Comparison of ENCODE assay signal across 1 cellular context in genomic region chr5:63963080-63963735, GRCh38.
TF ChIP-seq lines count a peak whose summit lies in the region.

No MANE protein-coding gene starts in this region.

TF ChIP-seq in HepG2, 621 proteins besides CTCF, POLR2A, EP300 and RAD21 (continued from another document and continues in another):
- TF ChIP-seq ZHX2 (IDR thresholded peaks at IDR 0.05; ENCODE audit: low read depth) (no peak), ZHX2 (CRISPR knock-in tag; IDR thresholded peaks at IDR 0.05; ENCODE audit: borderline replicate concordance) (peak; percentile 67; the same call in 1 of the 2 replicates), RBFOX2 (IDR thresholded peaks at IDR 0.05; ENCODE audit: low read depth, low read length) (no peak), PHB2 (IDR thresholded peaks at IDR 0.05; ENCODE audit: partially characterized antibody) (no peak), ZSCAN20 (CRISPR knock-in tag; IDR thresholded peaks at IDR 0.05; ENCODE audit: borderline replicate concordance) (0 out of 2 replicates have a peak, but pooled peaks have one; percentile 41), ZBTB14 (CRISPR knock-in tag; IDR thresholded peaks at IDR 0.05) (no peak), ZBTB40 (IDR thresholded peaks at IDR 0.05) (no peak), ZBTB40 (CRISPR knock-in tag; IDR thresholded peaks at IDR 0.05) (no peak), ZNF740 (CRISPR knock-in tag; IDR thresholded peaks at IDR 0.05) (no peak), HMG20B (CRISPR knock-in tag; conservative IDR thresholded peaks at IDR 0.05) (no peak), ZNF430 (CRISPR knock-in tag; IDR thresholded peaks at IDR 0.05) (no peak), ADNP (CRISPR knock-in tag; IDR thresholded peaks at IDR 0.05) (no peak), ZBTB46 (CRISPR knock-in tag; IDR thresholded peaks at IDR 0.05; ENCODE audit: borderline replicate concordance) (no peak), IRF9 (CRISPR knock-in tag; IDR thresholded peaks at IDR 0.05; ENCODE audit: borderline replicate concordance) (no peak), KLF11 (CRISPR knock-in tag; IDR thresholded peaks at IDR 0.05) (0 out of 2 replicates have a peak, but pooled peaks have one; percentile 58), GRHL1 (CRISPR knock-in tag; conservative IDR thresholded peaks at IDR 0.05) (no peak), TFAP4 (IDR thresholded peaks at IDR 0.05; ENCODE audit: borderline replicate concordance, low read depth) (no peak), STAG1 (CRISPR knock-in tag; IDR thresholded peaks at IDR 0.05) (peak; percentile 47), ZNF574 (CRISPR knock-in tag; IDR thresholded peaks at IDR 0.05) (peak; percentile 19; the same call in 1 of the 2 replicates), ZMAT3 (CRISPR knock-in tag; conservative IDR thresholded peaks at IDR 0.05) (no peak), ZNF780A (CRISPR knock-in tag; IDR thresholded peaks at IDR 0.05) (no peak), THAP11 (CRISPR knock-in tag; IDR thresholded peaks at IDR 0.05) (no peak), ZSCAN9 (CRISPR knock-in tag; IDR thresholded peaks at IDR 0.05; ENCODE audit: borderline replicate concordance) (peak; percentile 95), DR1 (CRISPR knock-in tag; IDR thresholded peaks at IDR 0.05) (no peak), WIZ (CRISPR knock-in tag; IDR thresholded peaks at IDR 0.05) (peak; percentile 91; the same call in 1 of the 2 replicates)
